Comparison of ENCODE assay signal across 2 cellular contexts in genomic region chrX:22944945-22945344, GRCh38.
TF ChIP-seq lines count a peak whose summit lies in the region.

No MANE protein-coding gene starts in this region.

TF ChIP-seq in IMR-90, 13 proteins besides CTCF, POLR2A, EP300 and RAD21:
- TF ChIP-seq RCOR1 (IDR thresholded peaks at IDR 0.05; ENCODE audit: insufficient replicate concordance, low read length), result no peak
- peak; percentile 85 for TF ChIP-seq CEBPB (IDR thresholded peaks at IDR 0.05; ENCODE audit: low read depth, low read length)
TF ChIP-seq in IMR-90: peak in this region for 1.

TF ChIP-seq in K562, 482 proteins besides CTCF, POLR2A, EP300 and RAD21:
- TF ChIP-seq SMARCA5 (IDR thresholded peaks at IDR 0.05), result no peak
- no peak for TF ChIP-seq NONO (IDR thresholded peaks at IDR 0.05; ENCODE audit: low read depth in 2 of 2, low read length in 1 of 2)
- no peak for TF ChIP-seq DDX20 (tag; IDR thresholded peaks at IDR 0.05; ENCODE audit: low read depth)
- no peak for TF ChIP-seq TBP (optimal IDR thresholded peaks at IDR 0.05; ENCODE audit: low read depth, low read length)
- TF ChIP-seq ZBTB17 (CRISPR knock-in tag; IDR thresholded peaks at IDR 0.05), result no peak
- TF ChIP-seq ZBTB7A (IDR thresholded peaks at IDR 0.05; ENCODE audit: borderline replicate concordance, control insufficient read depth, low read depth, low read length), result no peak
- no peak for TF ChIP-seq ZBTB2 (IDR thresholded peaks at IDR 0.05)
- TF ChIP-seq E2F8 (IDR thresholded peaks at IDR 0.05; ENCODE audit: low read depth, partially characterized antibody), result no peak
- no peak for TF ChIP-seq PHTF2 (CRISPR knock-in tag; IDR thresholded peaks at IDR 0.05)
- TF ChIP-seq SIRT6 (IDR thresholded peaks at IDR 0.05; ENCODE audit: low read depth, low read length), result no peak
- no peak for TF ChIP-seq RBM25 (IDR thresholded peaks at IDR 0.05; ENCODE audit: low read depth, low read length, severe bottlenecking)
- no peak for TF ChIP-seq CBX2 (IDR thresholded peaks at IDR 0.05; ENCODE audit: insufficient read depth, low read length, poor library complexity, severe bottlenecking)
- TF ChIP-seq POLR2H (tag; IDR thresholded peaks at IDR 0.05; ENCODE audit: low read depth), result no peak
- peak; percentile 40 for TF ChIP-seq CEBPB (tag; IDR thresholded peaks at IDR 0.05)
- TF ChIP-seq HMGN3 (IDR thresholded peaks at IDR 0.05; ENCODE audit: borderline replicate concordance, extremely low read depth, insufficient read length, low read depth, low read length), result no peak
- no peak for TF ChIP-seq CEBPG (CRISPR knock-in tag; IDR thresholded peaks at IDR 0.05)
- peak in 1 of 2 experiments; percentile 88; a peak in 2 of 4 replicates for TF ChIP-seq CEBPG (tag; conservative IDR thresholded peaks at IDR 0.05 in 1 of 2, IDR thresholded peaks at IDR 0.05 in 1 of 2)
- no peak for TF ChIP-seq MXD1 (CRISPR knock-in tag; IDR thresholded peaks at IDR 0.05; ENCODE audit: borderline replicate concordance, poor library complexity, severe bottlenecking)
TF ChIP-seq in K562: peak in this region for 2.
